ENCODE assay signal across 1 cellular context in the genomic region with DNA sequence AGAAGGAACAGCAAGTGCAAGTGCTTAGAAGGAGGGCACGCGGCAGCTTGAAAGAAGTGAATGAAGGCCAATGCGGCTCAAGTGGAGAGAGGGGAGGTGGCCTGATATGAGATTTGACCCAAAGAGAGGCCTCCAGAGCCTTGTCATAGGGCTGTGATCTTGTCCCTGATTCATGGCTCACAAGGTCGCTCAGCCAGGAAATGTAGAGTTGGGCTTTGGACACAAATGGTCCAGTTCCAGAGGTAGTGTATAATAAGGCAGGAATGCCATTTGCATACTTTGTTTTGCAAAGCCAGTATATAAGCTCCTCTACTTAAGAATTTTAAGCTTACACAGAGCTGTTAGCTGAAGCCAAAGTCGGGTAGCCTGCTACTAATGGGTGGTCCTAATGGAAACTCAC.
TF ChIP-seq lines count a peak whose summit lies in the region.

No MANE protein-coding gene starts in this region.

TF ChIP-seq in IMR-90, 13 proteins besides CTCF, POLR2A, EP300 and RAD21:
- TF ChIP-seq CHD1 (IDR thresholded peaks at IDR 0.05; ENCODE audit: low read depth, low read length) (no peak), FOS (IDR thresholded peaks at IDR 0.05; ENCODE audit: low read depth, low read length) (no peak), RFX5 (IDR thresholded peaks at IDR 0.05; ENCODE audit: low read depth, low read length) (no peak)
